In genomic region chr1:32447469-32448185, GRCh38 we compare ENCODE assay signal across 11 cellular contexts. TPM values are rescaled to one million over a fixed set of nuclear protein-coding genes. Genes with fewer than 3 reads are reported as not detected.
DNase-seq lines count a peak whose midpoint lies in the region; ATAC-seq, FAIRE-seq and TF ChIP-seq lines count a peak whose summit lies in the region.
"Had no signal": no experiment of that assay in that cellular context is flagged by ENCODE, and none has a peak within 500 bp of the region (broad histone marks: within the 10 kb centered on the region; RNA-seq: fewer than 3 reads in every experiment).

No MANE protein-coding gene starts in this region.

- peak overlapping the region; percentile 89 for H2AFZ ChIP-seq in mammary epithelial cell (ENCODE audit: low read depth, low read length)
- H2AFZ ChIP-seq in keratinocyte (ENCODE audit: control insufficient read depth, low read length), result no peak overlapping the region

- 13% methylated on average over 8 of the region's 13 CpGs for WGBS in mammary epithelial cell (ENCODE audit: low coverage, missing lambda C conversion rate)

- H3K36me3 ChIP-seq in mammary epithelial cell (ENCODE audit: insufficient read depth, low read length) (no peaks in the 10 kb centered on the region), keratinocyte (ENCODE audit: control insufficient read depth in 2 of 2, extremely low read depth in 1 of 2, insufficient read depth in 2 of 2, low read length in 2 of 2) (no peaks in the 10 kb centered on the region), thoracic aorta (no peaks in the 10 kb centered on the region)
- H3K36me3 ChIP-seq: upper lobe of left lung had no signal

- H3K27ac ChIP-seq in mammary epithelial cell (ENCODE audit: insufficient read depth, low read depth, low read length) (peak overlapping the region; percentile 4), keratinocyte (ENCODE audit: control insufficient read depth, insufficient read depth, low read length) (no peak overlapping the region), thoracic aorta (peak overlapping the region; percentile 18 to 21)
- H3K27ac ChIP-seq: upper lobe of left lung had no signal

- TF ChIP-seq CTCF in mammary epithelial cell (conservative IDR thresholded peaks at IDR 0.05 in 1 of 2, IDR thresholded peaks at IDR 0.05 in 1 of 2; ENCODE audit: extremely low read depth in 1 of 2, insufficient read depth in 1 of 2, low read depth in 1 of 2, low read length in 2 of 2), result no peak
- no peak for TF ChIP-seq CTCF in keratinocyte (optimal IDR thresholded peaks at IDR 0.05 in 1 of 3, IDR thresholded peaks at IDR 0.05 in 1 of 3, conservative IDR thresholded peaks at IDR 0.05 in 1 of 3; ENCODE audit: extremely low read depth in 1 of 3, insufficient read depth in 2 of 3, low read length in 3 of 3)
- no peak for TF ChIP-seq CTCF in thoracic aorta (IDR thresholded peaks at IDR 0.05)

- in situ Hi-C loops in mammary epithelial cell (cut with MboI; ENCODE audit: low sequenced_read_pairs in 2 of 2), result no loop called here

- no peak for ATAC-seq in thoracic aorta (ENCODE audit: insufficient number of reproducible peaks, low FRiP score, low read depth)
- ATAC-seq: T-cell had no signal

- DNase-seq in DMS53 (lab: John Stamatoyannopoulos, UW) (peak; percentile 29), DMS53 treated with DMSO at 0.1 percent for 48 hours (lab: John Stamatoyannopoulos, UW; ENCODE audit: unreplicated experiment) (no peak), mammary epithelial cell (peak; percentile 30), keratinocyte (ENCODE audit: low read depth, low spot score) (no peak), thoracic aorta (ENCODE audit: low spot score) (no peak), cerebellar nuclear complex (lab: John Stamatoyannopoulos, UW) (no peak), HuH-7.5 (ENCODE audit: low spot score) (no peak), cardiac septum (ENCODE audit: low spot score) (no peak)
- DNase-seq: 8988T had no signal

- no peak for FAIRE-seq in keratinocyte (lab: Jason Lieb, UNC)

- peak overlapping the region; percentile 30 to 38 (median 34) for H3K4me3 ChIP-seq in mammary epithelial cell (replicated peaks in 1 of 3; ENCODE audit: insufficient read depth in 1 of 3, low read depth in 2 of 3, low read length in 3 of 3)
- no peak overlapping the region for H3K4me3 ChIP-seq in keratinocyte (ENCODE audit: control insufficient read depth in 2 of 3, extremely low read depth in 1 of 3, insufficient read depth in 2 of 3, low read depth in 1 of 3, low read length in 3 of 3)
- peak overlapping the region; percentile 71 for H3K4me3 ChIP-seq in thoracic aorta

- no peaks in the 10 kb centered on the region for H3K9me3 ChIP-seq in mammary epithelial cell (replicated peaks; ENCODE audit: insufficient read depth, low read length)
- no peaks in the 10 kb centered on the region for H3K9me3 ChIP-seq in keratinocyte (ENCODE audit: control insufficient read depth, low read depth, low read length)
- no peaks in the 10 kb centered on the region for H3K9me3 ChIP-seq in thoracic aorta

- H3K4me1 ChIP-seq in mammary epithelial cell (ENCODE audit: insufficient read depth, low read length) (peaks cover 12% of the 10 kb centered on the region), keratinocyte (ENCODE audit: control insufficient read depth, extremely low read depth, insufficient read depth, low read length) (no peaks in the 10 kb centered on the region), thoracic aorta (ENCODE audit: control insufficient read depth in 1 of 2, low read depth in 2 of 2) (no peaks in the 10 kb centered on the region)
- H3K4me1 ChIP-seq: upper lobe of left lung had no signal

- H3K79me2 ChIP-seq in mammary epithelial cell (ENCODE audit: insufficient read depth, low read length), result no peaks in the 10 kb centered on the region
- H3K79me2 ChIP-seq in keratinocyte (ENCODE audit: control insufficient read depth, insufficient read depth, low read length), result no peaks in the 10 kb centered on the region

- CTCF ChIA-PET in mammary epithelial cell (lab: Charles Lee; ENCODE audit: low non-redundant PET), result no interaction called here

- intact Hi-C loops in mammary epithelial cell (cut with micrococcal nuclease) (loop anchor here (1.0 to 5.0 kb wide), 8 partner anchors 47 to 425 kb away; partner anchors contain the start of genes FNDC5 and ZBTB8OS), cardiac septum (cut with DNase I) (no loop called here)

- no TSS peak for BruUV-seq in mammary epithelial cell (replicated peaks; lab: Mats Ljungman, UMichigan)

- dilution Hi-C loops in mammary epithelial cell (cut with HindIII; ENCODE audit: low sequenced_read_pairs), result no loop called here
- dilution Hi-C loops in keratinocyte (cut with MboI; ENCODE audit: extremely low pct_ligation_motif_present, low sequenced_read_pairs), result no loop called here

- no peaks in the 10 kb centered on the region for H4K20me1 ChIP-seq in mammary epithelial cell (ENCODE audit: insufficient read depth, low read length)
- no peaks in the 10 kb centered on the region for H4K20me1 ChIP-seq in keratinocyte (ENCODE audit: control insufficient read depth, extremely low read depth, insufficient read depth, low read length)

- H3K27me3 ChIP-seq in mammary epithelial cell (ENCODE audit: insufficient read depth, low read length) (no peaks in the 10 kb centered on the region), keratinocyte (ENCODE audit: control insufficient read depth, extremely low read depth, insufficient read depth, low read length) (peaks cover 3% of the 10 kb centered on the region), thoracic aorta (replicated peaks; ENCODE audit: insufficient read depth) (no peaks in the 10 kb centered on the region)
- H3K27me3 ChIP-seq: upper lobe of left lung had no signal

- H3K9me1 ChIP-seq in keratinocyte (ENCODE audit: control insufficient read depth, extremely low read depth, insufficient read depth, low read length), result no peaks in the 10 kb centered on the region

- peak overlapping the region; percentile 23 for H3K9ac ChIP-seq in mammary epithelial cell (ENCODE audit: insufficient read depth, low read length)
- H3K9ac ChIP-seq in keratinocyte (ENCODE audit: control insufficient read depth, extremely low read depth, insufficient read depth, low read length), result no peak overlapping the region

- H3K4me2 ChIP-seq in mammary epithelial cell (ENCODE audit: insufficient read depth, low read depth, low read length), result peak overlapping the region; percentile 81
- H3K4me2 ChIP-seq in keratinocyte (ENCODE audit: control insufficient read depth, extremely low read depth, insufficient read depth, low read depth, low read length), result peak overlapping the region; percentile 37

RNA-seq across cellular contexts. Expression of gene ZBTB8B, which starts 17.2 kb away (rescaled TPM):
- under 1 TPM in 1 of 2 donors, not detected in 1; under 0.01 TPM for total RNA-seq in mammary epithelial cell
- polyA plus RNA-seq in mammary epithelial cell, result 0.01 TPM
- polyA minus RNA-seq in mammary epithelial cell, result not detected
- not detected in 3 replicates for polyA plus RNA-seq in keratinocyte
- not detected for polyA plus RNA-seq in keratinocyte (2011; ENCODE audit: low read depth)
- polyA plus RNA-seq in keratinocyte (2011; cell fraction: cytosol; rRNA removed), result not detected in 2 replicates
- polyA plus RNA-seq in keratinocyte (2011; cell fraction: nucleus; rRNA removed), result not detected in 2 replicates
- not detected in 2 replicates for polyA plus RNA-seq in keratinocyte (2012; ENCODE audit: low replicate concordance)
- not detected in 3 replicates for polyA minus RNA-seq in keratinocyte
- not detected for polyA minus RNA-seq in keratinocyte (2011; cell fraction: cytosol; rRNA and poly(A)+ RNA removed)
- not detected in 2 replicates for polyA minus RNA-seq in keratinocyte (2011; cell fraction: nucleus; rRNA and poly(A)+ RNA removed)
- total RNA-seq in thoracic aorta, result not detected
- total RNA-seq in cardiac septum, result not detected

RNA-seq across cellular contexts. Expression of gene BSDC1, which starts 53.4 kb away (rescaled TPM):
- total RNA-seq in mammary epithelial cell (10 to 100 TPM; 47.6 to 78.5 TPM), thoracic aorta (10 to 100 TPM; 70.8 to 84.9 TPM), cardiac septum (41.3 TPM)
- polyA plus RNA-seq in mammary epithelial cell (33.2 TPM), keratinocyte (37.1 to 51.8 TPM (median 38.1 TPM) in 3 replicates)
- polyA minus RNA-seq in mammary epithelial cell (27.8 TPM), keratinocyte (26.5 to 30.4 TPM (median 30.3 TPM) in 3 replicates)
- polyA plus RNA-seq in keratinocyte (2011; ENCODE audit: low read depth), result 22.5 TPM
- 37.9 and 38.0 TPM in 2 replicates for polyA plus RNA-seq in keratinocyte (2011; cell fraction: cytosol; rRNA removed)
- 70.8 TPM in 2 replicates for polyA plus RNA-seq in keratinocyte (2011; cell fraction: nucleus; rRNA removed)
- 29.6 and 42.9 TPM in 2 replicates for polyA plus RNA-seq in keratinocyte (2012; ENCODE audit: low replicate concordance)
- 21.7 TPM for polyA minus RNA-seq in keratinocyte (2011; cell fraction: cytosol; rRNA and poly(A)+ RNA removed)
- polyA minus RNA-seq in keratinocyte (2011; cell fraction: nucleus; rRNA and poly(A)+ RNA removed), result 25.7 and 36.5 TPM in 2 replicates

Comparison
In these comparisons a context has a peak if more than half of its experiments do, and no peak if none do; other contexts are left out.
1. DNase-seq: peak in DMS53 (single experiment) and mammary epithelial cell (single experiment); none in DMS53 treated with DMSO at 0.1 percent for 48 hours (single experiment), keratinocyte (single experiment), thoracic aorta (single experiment), cerebellar nuclear complex (0 of 2), HuH-7.5 (single experiment) and cardiac septum (single experiment).
2. H3K4me3 ChIP-seq: peak in mammary epithelial cell (3 of 3) and thoracic aorta (single experiment); none in keratinocyte (0 of 3).